Comparison of ENCODE assay signal across 17 cellular contexts in genomic region chr15:66071160-66071559, GRCh38.
DNase-seq lines count a peak whose midpoint lies in the region; ATAC-seq lines count a peak whose summit lies in the region.
"Had no signal": no experiment of that assay in that cellular context is flagged by ENCODE, and none has a peak within 500 bp of the region (broad histone marks: within the 10 kb centered on the region; RNA-seq: fewer than 3 reads in every experiment).

No MANE protein-coding gene starts in this region.

- H3K27ac Mint-ChIP-seq in activated CD8-positive, alpha-beta T cell treated with anti-CD3 and anti-CD28 coated beads, Interleukin-2, amount 10 ng/mL, durations not matched to agents 7 days and 5 days, result no peak overlapping the region

- no peak overlapping the region for H3K4me3 Mint-ChIP-seq in activated CD8-positive, alpha-beta T cell treated with anti-CD3 and anti-CD28 coated beads, Interleukin-2, amount 10 ng/mL, durations not matched to agents 7 days and 5 days

- POLR2A ChIA-PET in activated CD8-positive, alpha-beta T cell treated with anti-CD3 and anti-CD28 coated beads, Interleukin-2, amount 10 ng/mL, durations not matched to agents 7 days and 5 days (lab: Charles Lee), result no interaction called here

- no peak for ATAC-seq in HG02588 (IDR thresholded peaks at IDR 0.05; ENCODE audit: unreplicated experiment)
- no peak for ATAC-seq in GM18909 (IDR thresholded peaks at IDR 0.05; ENCODE audit: poor library complexity, unreplicated experiment)
- no peak for ATAC-seq in activated CD8-positive, alpha-beta T cell treated with anti-CD3 and anti-CD28 coated beads, Interleukin-2, amount 10 ng/mL, durations not matched to agents 7 days and 5 days

- DNase-seq in NCI-H526 (lab: John Stamatoyannopoulos, UW) (peak; percentile 63 to 80), cerebellar cortex (ENCODE audit: low spot score) (peak; percentile 44), mesenteric fat pad (ENCODE audit: low spot score) (peak; percentile 26), activated gamma-delta T cell treated with Interleukin-2 at 50 U/mL for 16 hours (no peak)
- DNase-seq in activated CD8-positive, alpha-beta T cell treated with anti-CD3 and anti-CD28 coated beads, Interleukin-2, amount 10 ng/mL, durations not matched to agents 7 days and 5 days, result no peak
- DNase-seq: BE2C, DMS79, IMR-90, NCI-H1694 treated with DMSO at 0.1 percent for 48 hours, NCI-H2081 treated with DMSO at 0.1 percent for 48 hours, NCI-H2171 treated with DMSO at 0.1 percent for 48 hours, PC-9, RPMI8226, SHP77 treated with DMSO at 0.1 percent for 48 hours, SK-N-SH had no signal

- peaks cover 18% of the 10 kb centered on the region for H3K27me3 Mint-ChIP-seq in activated CD8-positive, alpha-beta T cell treated with anti-CD3 and anti-CD28 coated beads, Interleukin-2, amount 10 ng/mL, durations not matched to agents 7 days and 5 days (ENCODE audit: low read depth)

- H3K4me1 Mint-ChIP-seq in activated CD8-positive, alpha-beta T cell treated with anti-CD3 and anti-CD28 coated beads, Interleukin-2, amount 10 ng/mL, durations not matched to agents 7 days and 5 days (ENCODE audit: low read depth), result no peaks in the 10 kb centered on the region

- CTCF ChIA-PET in activated CD8-positive, alpha-beta T cell treated with anti-CD3 and anti-CD28 coated beads, Interleukin-2, amount 10 ng/mL, durations not matched to agents 7 days and 5 days (lab: Charles Lee), result no interaction called here

- no peaks in the 10 kb centered on the region for H3K9me3 Mint-ChIP-seq in activated CD8-positive, alpha-beta T cell treated with anti-CD3 and anti-CD28 coated beads, Interleukin-2, amount 10 ng/mL, durations not matched to agents 7 days and 5 days (ENCODE audit: insufficient read depth)

- H3K36me3 Mint-ChIP-seq in activated CD8-positive, alpha-beta T cell treated with anti-CD3 and anti-CD28 coated beads, Interleukin-2, amount 10 ng/mL, durations not matched to agents 7 days and 5 days (ENCODE audit: low read depth), result no peaks in the 10 kb centered on the region

Comparison
In these comparisons a context has a peak if more than half of its experiments do, and no peak if none do; other contexts are left out.
1. DNase-seq: peak in NCI-H526 (2 of 2), cerebellar cortex (single experiment) and mesenteric fat pad (single experiment); none in activated gamma-delta T cell treated with Interleukin-2 at 50 U/mL for 16 hours (single experiment) and activated CD8-positive, alpha-beta T cell treated with anti-CD3 and anti-CD28 coated beads, Interleukin-2, amount 10 ng/mL, durations not matched to agents 7 days and 5 days (single experiment).